In genomic region chr9:83544002-83544698, GRCh38 we compare ENCODE assay signal across 8 cellular contexts. TPM values are rescaled to one million over a fixed set of nuclear protein-coding genes. Genes with fewer than 3 reads are reported as not detected.
DNase-seq lines count a peak whose midpoint lies in the region; ATAC-seq and TF ChIP-seq lines count a peak whose summit lies in the region.

No MANE protein-coding gene starts in this region.

- 51% methylated on average over 5 of the region's 5 CpGs; no CpG with 5 or more reads in 1 of the 2 experiments for WGBS in endodermal cell (ENCODE audit: insufficient coverage in 1 of 2, insufficient read length in 1 of 2), 2 experiments

- H3K9me3 ChIP-seq in PC-3 (ENCODE audit: low read length) (no peaks in the 10 kb centered on the region), endodermal cell (ENCODE audit: control insufficient read depth, low read length) (peaks cover under 1% of the 10 kb centered on the region)
- no peaks in the 10 kb centered on the region for H3K9me3 ChIP-seq in naive thymus-derived CD4-positive, alpha-beta T cell (ENCODE audit: control insufficient read depth in 2 of 3, low read length in 3 of 3)

- no peaks in the 10 kb centered on the region for H3K27me3 ChIP-seq in PC-3 (ENCODE audit: low read length)
- peaks cover 24% of the 10 kb centered on the region for H3K27me3 ChIP-seq in endodermal cell (ENCODE audit: control insufficient read depth, insufficient read depth, low read length, poor library complexity, severe bottlenecking)
- no peaks in the 10 kb centered on the region for H3K27me3 ChIP-seq in naive thymus-derived CD4-positive, alpha-beta T cell (ENCODE audit: control insufficient read depth in 2 of 2, insufficient read depth in 2 of 2, low read length in 2 of 2)

- no peaks in the 10 kb centered on the region for H3K9me2 ChIP-seq in PC-3 (replicated peaks; ENCODE audit: low read length)

- TF ChIP-seq CTCF in PC-3 (conservative IDR thresholded peaks at IDR 0.05; ENCODE audit: low read depth, low read length): peak; percentile 74
- peak; percentile 84 for TF ChIP-seq CTCF in endodermal cell (conservative IDR thresholded peaks at IDR 0.05)

- H3F3A ChIP-seq in PC-3 (ENCODE audit: low read length, unreplicated experiment): no peaks in the 10 kb centered on the region

- H3K36me3 Mint-ChIP-seq in endodermal cell (ENCODE audit: low read depth): no peaks in the 10 kb centered on the region
- H3K36me3 Mint-ChIP-seq in naive thymus-derived CD4-positive, alpha-beta T cell: peaks cover 0 to 19% (median 10%) of the 10 kb centered on the region in 5 donors

- no peak overlapping the region for H3K4me3 Mint-ChIP-seq in endodermal cell
- H3K4me3 Mint-ChIP-seq in naive thymus-derived CD4-positive, alpha-beta T cell: no peak overlapping the region

- CTCF ChIA-PET in PC-3 (lab: Charles Lee): interaction anchor here (0.8 to 1.2 kb wide), 3 partner anchors 104 to 324 kb away, joined by 3 to 17 read pairs (median 4); no protein-coding TSS in a partner anchor
- CTCF ChIA-PET in naive thymus-derived CD4-positive, alpha-beta T cell (lab: Charles Lee): interaction anchor here (0.7 kb wide), 1 partner anchor 39 kb away, joined by 3 read pairs; no protein-coding TSS in a partner anchor

- ATAC-seq in GM21717 (IDR thresholded peaks at IDR 0.05; ENCODE audit: unreplicated experiment) (peak; percentile 94), PC-3 (peak; percentile 97)
- peak; percentile 83 for ATAC-seq in naive thymus-derived CD4-positive, alpha-beta T cell

- no peaks in the 10 kb centered on the region for H4K20me1 ChIP-seq in PC-3 (ENCODE audit: low read length)

- no peaks in the 10 kb centered on the region for H3K36me3 ChIP-seq in PC-3 (ENCODE audit: low read depth, low read length)
- no peaks in the 10 kb centered on the region for H3K36me3 ChIP-seq in endodermal cell (ENCODE audit: control insufficient read depth, insufficient read depth, low read length)
- no peaks in the 10 kb centered on the region for H3K36me3 ChIP-seq in naive thymus-derived CD4-positive, alpha-beta T cell (ENCODE audit: control insufficient read depth in 2 of 3, insufficient read depth in 3 of 3, low read length in 3 of 3)

- H3K4me1 ChIP-seq in PC-3 (ENCODE audit: insufficient read depth, low read length) (no peaks in the 10 kb centered on the region), endodermal cell (ENCODE audit: control insufficient read depth, insufficient read depth, low read length) (peaks cover 5% of the 10 kb centered on the region)
- no peaks in the 10 kb centered on the region for H3K4me1 ChIP-seq in naive thymus-derived CD4-positive, alpha-beta T cell (ENCODE audit: control insufficient read depth in 2 of 2, insufficient read depth in 2 of 2, low read length in 2 of 2)

- intact Hi-C loops in PC-3 (cut with micrococcal nuclease): loop anchor here (1.0 to 2.0 kb wide), 3 partner anchors 210 to 345 kb away; no protein-coding TSS in a partner anchor
- intact Hi-C loops in naive thymus-derived CD4-positive, alpha-beta T cell (cut with micrococcal nuclease): loop anchor here in 1 of 2 donors (1.0 kb wide), 1 partner anchor 210 kb away; no protein-coding TSS in a partner anchor

- no peaks in the 10 kb centered on the region for H3K79me2 ChIP-seq in PC-3 (ENCODE audit: low read length)

- H3K9ac ChIP-seq in PC-3 (ENCODE audit: low read length): no peak overlapping the region
- H3K9ac ChIP-seq in endodermal cell (ENCODE audit: extremely low read depth, low read length, poor library complexity, severe bottlenecking): no peak overlapping the region

- no peak overlapping the region for H3K4me2 ChIP-seq in PC-3 (ENCODE audit: low read length)

- H2AFZ ChIP-seq in PC-3 (ENCODE audit: low read length): no peak overlapping the region

- peaks cover 37% of the 10 kb centered on the region for H3K27me3 Mint-ChIP-seq in endodermal cell (ENCODE audit: insufficient read depth)
- H3K27me3 Mint-ChIP-seq in naive thymus-derived CD4-positive, alpha-beta T cell: peaks cover 7 to 37% (median 19%) of the 10 kb centered on the region in 5 donors

- no peak overlapping the region for H3K4me3 ChIP-seq in PC-3 (ENCODE audit: low read length)
- no peak overlapping the region for H3K4me3 ChIP-seq in endodermal cell (ENCODE audit: low read length)
- no peak overlapping the region for H3K4me3 ChIP-seq in naive thymus-derived CD4-positive, alpha-beta T cell (ENCODE audit: low read length)

- in situ Hi-C loops in KBM-7 (cut with MboI; ENCODE audit: low pct_unique_long_range_greater_than_20kb, low sequenced_read_pairs): no loop called here

- H3K9me3 Mint-ChIP-seq in endodermal cell: peaks cover 5% of the 10 kb centered on the region
- peaks cover 0 to 51% (median 15%) of the 10 kb centered on the region in 11 donors for H3K9me3 Mint-ChIP-seq in naive thymus-derived CD4-positive, alpha-beta T cell

- BruUV-seq in PC-3 (replicated peaks; lab: Mats Ljungman, UMichigan): no TSS peak

- H3K27ac ChIP-seq in PC-3 (ENCODE audit: low read length) (no peak overlapping the region), endodermal cell (ENCODE audit: low read depth, low read length) (no peak overlapping the region)
- no peak overlapping the region for H3K27ac ChIP-seq in naive thymus-derived CD4-positive, alpha-beta T cell (ENCODE audit: low read depth, low read length)

- H3K4me1 Mint-ChIP-seq in endodermal cell: no peaks in the 10 kb centered on the region
- H3K4me1 Mint-ChIP-seq in naive thymus-derived CD4-positive, alpha-beta T cell: peaks cover 0 to 1% (median 0%) of the 10 kb centered on the region in 7 donors

- POLR2A ChIA-PET in PC-3 (lab: Charles Lee; ENCODE audit: unreplicated experiment): interaction anchor here (0.6 kb wide), 2 partner anchors 18 to 263 kb away, joined by 3 to 7 read pairs; no protein-coding TSS in a partner anchor
- POLR2A ChIA-PET in naive thymus-derived CD4-positive, alpha-beta T cell (lab: Charles Lee): no interaction called here

- DNase-seq in GF-D8 (lab: John Stamatoyannopoulos, UW): peak; percentile 68
- DNase-seq in KBM-7: peak; percentile 45
- DNase-seq in PC-3: peak; percentile 75
- DNase-seq in endodermal cell: peak; percentile 69
- no peak for DNase-seq in naive thymus-derived CD4-positive, alpha-beta T cell
- no peak for DNase-seq in NCI-H524 treated with DMSO at 0.1 percent for 48 hours (lab: John Stamatoyannopoulos, UW)
- DNase-seq in stimulated activated CD4-positive, alpha-beta T cell treated with anti-CD3 and anti-CD28 coated beads, Interleukin-2, amount 100 ng/mL, for 48 hours: no peak

- H3K27ac Mint-ChIP-seq in endodermal cell: no peak overlapping the region
- H3K27ac Mint-ChIP-seq in naive thymus-derived CD4-positive, alpha-beta T cell: no peak overlapping the region

RNA-seq across cellular contexts. Expression of gene FRMD3, which starts 5.9 kb away (rescaled TPM):
- total RNA-seq in PC-3 (2014; rRNA removed) (3.9 and 6.0 TPM in 2 replicates), endodermal cell (under 1 TPM; 0.13 to 0.35 TPM)
- 3.0 TPM for polyA plus RNA-seq in endodermal cell (2013, experiment 1 of 2)
- 2.2 TPM for polyA plus RNA-seq in endodermal cell (2013, experiment 2 of 2)
- total RNA-seq in naive thymus-derived CD4-positive, alpha-beta T cell: 1 to 10 TPM in 2 of 5 experiments, under 1 TPM in 3; 0.85 to 2.5 (median 0.92) TPM
- polyA plus RNA-seq in naive thymus-derived CD4-positive, alpha-beta T cell: 1 to 10 TPM in 1 of 2 donors, not detected in 1; 1.1 TPM

Comparison
In these comparisons a context has a peak if more than half of its experiments do, and no peak if none do; other contexts are left out.
1. DNase-seq: peak in GF-D8 (single experiment), KBM-7 (single experiment), PC-3 (single experiment) and endodermal cell (single experiment); none in naive thymus-derived CD4-positive, alpha-beta T cell (0 of 9), NCI-H524 treated with DMSO at 0.1 percent for 48 hours (single experiment) and stimulated activated CD4-positive, alpha-beta T cell treated with anti-CD3 and anti-CD28 coated beads, Interleukin-2, amount 100 ng/mL, for 48 hours (0 of 2).
2. Peak in every context shown above with its lines, with median percentiles within 50 percentile points of each other: ATAC-seq.